16 cellular contexts compared by ENCODE assay signal in the genomic region with DNA sequence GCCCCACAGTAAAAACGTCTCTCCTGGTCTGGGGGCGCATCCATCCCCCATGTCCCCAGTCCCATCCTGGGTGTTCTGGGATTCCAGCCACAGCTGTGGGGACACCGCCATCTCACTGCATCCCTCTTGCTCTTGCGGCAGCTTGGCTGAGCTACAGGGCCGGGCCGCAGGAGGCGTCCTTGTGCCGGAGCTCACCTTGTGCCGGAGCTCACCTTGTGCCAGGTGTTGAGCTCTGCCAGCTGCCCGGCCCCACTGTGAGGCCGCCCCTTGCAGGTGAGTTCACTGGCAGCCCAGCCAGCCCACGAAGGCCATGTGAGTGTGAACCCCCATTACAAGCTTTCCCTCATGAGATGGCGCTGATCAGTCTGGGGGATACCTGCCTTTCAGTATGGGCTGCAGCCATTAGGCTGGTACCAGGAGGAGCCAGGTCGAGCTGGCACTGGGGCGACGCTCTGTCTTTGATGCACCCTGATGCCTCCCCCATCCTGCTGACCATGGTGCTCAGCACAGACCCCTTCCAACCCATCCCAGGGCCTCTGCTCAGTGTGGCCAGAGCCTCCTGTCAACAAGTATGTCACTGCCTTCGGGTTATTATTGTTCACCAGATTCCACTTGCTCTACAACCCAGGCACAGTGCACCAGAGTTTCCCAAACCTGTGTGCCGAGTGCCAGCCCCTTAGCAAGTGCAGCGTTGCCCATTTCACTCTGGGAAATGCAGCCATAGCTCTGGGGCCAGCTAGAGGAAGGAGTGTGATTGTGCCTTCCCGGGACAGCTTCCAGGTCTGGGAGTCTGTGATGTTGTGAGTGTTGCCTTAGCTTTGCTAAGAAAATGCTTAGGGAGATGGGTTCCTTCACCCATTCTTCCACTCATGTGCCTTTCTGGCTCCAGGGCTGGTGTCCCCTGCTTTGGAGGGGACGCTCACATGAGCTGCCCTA.
"Had no signal": no experiment of that assay in that cellular context is flagged by ENCODE, and none has a peak within 500 bp of the region (broad histone marks: within the 10 kb centered on the region; RNA-seq: fewer than 3 reads in every experiment).

No MANE protein-coding gene starts in this region.

- H3K9me3 Mint-ChIP-seq: activated naive CD4-positive, alpha-beta T cell treated with anti-CD3 and anti-CD28 coated beads, Interleukin-2, amount 50 U/mL, for 24 hours had no signal

- H3K27me3 ChIP-seq: gastrocnemius medialis, hepatocyte, thyroid gland, vagina had no signal

- H3K27ac ChIP-seq: gastrocnemius medialis, hepatocyte, lower lobe of right lung, SK-N-MC, thyroid gland, vagina, WERI-Rb-1 had no signal

- ATAC-seq: activated CD8-positive, alpha-beta T cell treated with anti-CD3 and anti-CD28 coated beads for 36 hours; activated T-helper 17 cell treated with anti-CD3 and anti-CD28 coated beads, Interleukin-2, amount 50 U/mL, for 72 hours; gastrocnemius medialis; naive thymus-derived CD4-positive, alpha-beta T cell; stimulated activated naive CD8-positive, alpha-beta T cell treated with anti-CD3 and anti-CD28 coated beads, Interleukin-15, amount 100 ng/mL, for 72 hours had no signal

- H3K4me3 Mint-ChIP-seq: activated CD8-positive, alpha-beta T cell treated with anti-CD3 and anti-CD28 coated beads for 36 hours; activated naive CD4-positive, alpha-beta T cell treated with anti-CD3 and anti-CD28 coated beads, Interleukin-2, amount 50 U/mL, for 24 hours; activated T-helper 17 cell treated with anti-CD3 and anti-CD28 coated beads, Interleukin-2, amount 50 U/mL, for 72 hours; stimulated activated naive CD8-positive, alpha-beta T cell treated with anti-CD3 and anti-CD28 coated beads, Interleukin-15, amount 100 ng/mL, for 72 hours had no signal

- H3K27ac Mint-ChIP-seq: activated CD8-positive, alpha-beta T cell treated with anti-CD3 and anti-CD28 coated beads for 36 hours; activated naive CD4-positive, alpha-beta T cell treated with anti-CD3 and anti-CD28 coated beads, Interleukin-2, amount 50 U/mL, for 24 hours; activated T-helper 17 cell treated with anti-CD3 and anti-CD28 coated beads, Interleukin-2, amount 50 U/mL, for 72 hours had no signal

- DNase-seq: activated CD4-positive, alpha-beta T cell treated with anti-CD3 and anti-CD28 coated beads for 4 hours; activated CD8-positive, alpha-beta memory T cell treated with anti-CD3 and anti-CD28 coated beads, Interleukin-2, amount 50 U/mL, for 48 hours; activated CD8-positive, alpha-beta T cell treated with anti-CD3 and anti-CD28 coated beads for 36 hours; gastrocnemius medialis; lower lobe of right lung; naive thymus-derived CD4-positive, alpha-beta T cell; stimulated activated CD4-positive, alpha-beta T cell treated with anti-CD3 and anti-CD28 coated beads, Interleukin-4, amount 100 ng/mL, for 1 hour; stimulated activated naive CD8-positive, alpha-beta T cell treated with anti-CD3 and anti-CD28 coated beads, Interleukin-15, amount 100 ng/mL, for 72 hours; T-helper 1 cell; thyroid gland; WERI-Rb-1 had no signal

- H3K4me1 ChIP-seq: gastrocnemius medialis, thyroid gland, vagina had no signal

- H3K27me3 Mint-ChIP-seq: activated CD8-positive, alpha-beta T cell treated with anti-CD3 and anti-CD28 coated beads for 36 hours; activated naive CD4-positive, alpha-beta T cell treated with anti-CD3 and anti-CD28 coated beads, Interleukin-2, amount 50 U/mL, for 24 hours; activated T-helper 17 cell treated with anti-CD3 and anti-CD28 coated beads, Interleukin-2, amount 50 U/mL, for 72 hours; naive thymus-derived CD4-positive, alpha-beta T cell; stimulated activated naive CD8-positive, alpha-beta T cell treated with anti-CD3 and anti-CD28 coated beads, Interleukin-15, amount 100 ng/mL, for 72 hours had no signal
